12 cellular contexts compared by ENCODE assay signal in genomic region chr1:89200668-89201488, GRCh38. TPM values are rescaled to one million over a fixed set of nuclear protein-coding genes. Genes with fewer than 3 reads are reported as not detected.
DNase-seq lines count a peak whose midpoint lies in the region; ATAC-seq and TF ChIP-seq lines count a peak whose summit lies in the region.
"Had no signal": no experiment of that assay in that cellular context is flagged by ENCODE, and none has a peak within 500 bp of the region (broad histone marks: within the 10 kb centered on the region; RNA-seq: fewer than 3 reads in every experiment).

No MANE protein-coding gene starts in this region.

- H3K27me3 ChIP-seq in colonic mucosa: no peaks in the 10 kb centered on the region
- H3K27me3 ChIP-seq: ascending aorta had no signal

- intact Hi-C loops in activated T-helper 1 cell treated with anti-CD3 and anti-CD28 coated beads, Interleukin-12 subunit alpha, Interleukin-12 subunit beta, Interleukin-2, Interleukin-4 antibody, amounts not matched to agents 30 ng/mL and 10 ng/mL and 1 ng/mL, durations not matched to agents 14 hours and 24 hours and 36 hours (cut with micrococcal nuclease): loop anchor here (5.0 kb wide), 1 partner anchor 231 kb away; no protein-coding TSS in a partner anchor
- intact Hi-C loops in colonic mucosa (cut with DNase I): no loop called here

- no peak overlapping the region for H3K9ac ChIP-seq in colonic mucosa (ENCODE audit: low read depth in 2 of 2, low read length in 2 of 2)

- no peaks in the 10 kb centered on the region for H3K36me3 ChIP-seq in colonic mucosa
- H3K36me3 ChIP-seq: ascending aorta, thoracic aorta had no signal

- H3K36me3 Mint-ChIP-seq in activated CD8-positive, alpha-beta memory T cell treated with anti-CD3 and anti-CD28 coated beads, Interleukin-2, amount 10 ng/mL, durations not matched to agents 7 days and 5 days: peaks cover 52% of the 10 kb centered on the region
- peaks cover 21% of the 10 kb centered on the region for H3K36me3 Mint-ChIP-seq in activated T-helper 1 cell treated with anti-CD3 and anti-CD28 coated beads, Interleukin-12 subunit alpha, Interleukin-12 subunit beta, Interleukin-2, Interleukin-4 antibody, amounts not matched to agents 30 ng/mL and 10 ng/mL and 1 ng/mL, durations not matched to agents 14 hours and 24 hours and 36 hours (ENCODE audit: low read depth)

- H3K27me3 Mint-ChIP-seq in activated CD8-positive, alpha-beta memory T cell treated with anti-CD3 and anti-CD28 coated beads, Interleukin-2, amount 10 ng/mL, durations not matched to agents 7 days and 5 days: no peaks in the 10 kb centered on the region
- H3K27me3 Mint-ChIP-seq in activated T-helper 1 cell treated with anti-CD3 and anti-CD28 coated beads, Interleukin-12 subunit alpha, Interleukin-12 subunit beta, Interleukin-2, Interleukin-4 antibody, amounts not matched to agents 30 ng/mL and 10 ng/mL and 1 ng/mL, durations not matched to agents 14 hours and 24 hours and 36 hours (ENCODE audit: insufficient read depth): no peaks in the 10 kb centered on the region
- H3K27me3 Mint-ChIP-seq in stimulated activated naive CD8-positive, alpha-beta T cell treated with anti-CD3 and anti-CD28 coated beads, Interleukin-15, amount 100 ng/mL, for 72 hours: no peaks in the 10 kb centered on the region

- H3K27ac ChIP-seq in colonic mucosa: no peak overlapping the region
- H3K27ac ChIP-seq: ascending aorta, thoracic aorta had no signal

- no peaks in the 10 kb centered on the region for H3K9me3 ChIP-seq in colonic mucosa
- H3K9me3 ChIP-seq: ascending aorta had no signal

- DNase-seq in activated CD8-positive, alpha-beta memory T cell treated with anti-CD3 and anti-CD28 coated beads, Interleukin-2, amount 10 ng/mL, durations not matched to agents 7 days and 5 days: no peak
- no peak for DNase-seq in activated CD8-positive, alpha-beta memory T cell treated with anti-CD3 and anti-CD28 coated beads, Interleukin-2, amount 50 U/mL, for 4 hours
- no peak for DNase-seq in activated T-helper 1 cell treated with anti-CD3 and anti-CD28 coated beads, Interleukin-12 subunit alpha, Interleukin-12 subunit beta, Interleukin-2, Interleukin-4 antibody, amounts not matched to agents 30 ng/mL and 10 ng/mL and 1 ng/mL, durations not matched to agents 14 hours and 24 hours and 36 hours (ENCODE audit: low spot score)
- no peak for DNase-seq in stimulated activated naive CD8-positive, alpha-beta T cell treated with anti-CD3 and anti-CD28 coated beads, Interleukin-15, amount 100 ng/mL, for 72 hours
- DNase-seq in NCI-H187 (lab: John Stamatoyannopoulos, UW): no peak
- no peak for DNase-seq in iPS-NIHi11 (ENCODE audit: low spot score)
- no peak for DNase-seq in colonic mucosa
- DNase-seq: NCI-H2029 treated with DMSO at 0.1 percent for 48 hours had no signal

- TF ChIP-seq CTCF in colonic mucosa (IDR thresholded peaks at IDR 0.05): no peak

- peaks cover 38% of the 10 kb centered on the region for H3K4me1 Mint-ChIP-seq in activated CD8-positive, alpha-beta memory T cell treated with anti-CD3 and anti-CD28 coated beads, Interleukin-2, amount 10 ng/mL, durations not matched to agents 7 days and 5 days
- H3K4me1 Mint-ChIP-seq in activated T-helper 1 cell treated with anti-CD3 and anti-CD28 coated beads, Interleukin-12 subunit alpha, Interleukin-12 subunit beta, Interleukin-2, Interleukin-4 antibody, amounts not matched to agents 30 ng/mL and 10 ng/mL and 1 ng/mL, durations not matched to agents 14 hours and 24 hours and 36 hours (ENCODE audit: low read depth): peaks cover 67% of the 10 kb centered on the region
- peaks cover 57% of the 10 kb centered on the region for H3K4me1 Mint-ChIP-seq in stimulated activated naive CD8-positive, alpha-beta T cell treated with anti-CD3 and anti-CD28 coated beads, Interleukin-15, amount 100 ng/mL, for 72 hours

- no peaks in the 10 kb centered on the region for H3K4me1 ChIP-seq in colonic mucosa
- H3K4me1 ChIP-seq: ascending aorta had no signal

- no peak for ATAC-seq in activated CD8-positive, alpha-beta memory T cell treated with anti-CD3 and anti-CD28 coated beads, Interleukin-2, amount 10 ng/mL, durations not matched to agents 7 days and 5 days
- ATAC-seq in HG02970 (IDR thresholded peaks at IDR 0.05; ENCODE audit: low FRiP score, unreplicated experiment): peak; percentile 42
- ATAC-seq in stimulated activated naive CD8-positive, alpha-beta T cell treated with anti-CD3 and anti-CD28 coated beads, Interleukin-15, amount 100 ng/mL, for 72 hours: peak; percentile 50

- peak overlapping the region; percentile 72 for H3K27ac Mint-ChIP-seq in activated CD8-positive, alpha-beta memory T cell treated with anti-CD3 and anti-CD28 coated beads, Interleukin-2, amount 10 ng/mL, durations not matched to agents 7 days and 5 days
- peak overlapping the region; percentile 51 for H3K27ac Mint-ChIP-seq in activated T-helper 1 cell treated with anti-CD3 and anti-CD28 coated beads, Interleukin-12 subunit alpha, Interleukin-12 subunit beta, Interleukin-2, Interleukin-4 antibody, amounts not matched to agents 30 ng/mL and 10 ng/mL and 1 ng/mL, durations not matched to agents 14 hours and 24 hours and 36 hours
- H3K27ac Mint-ChIP-seq in stimulated activated naive CD8-positive, alpha-beta T cell treated with anti-CD3 and anti-CD28 coated beads, Interleukin-15, amount 100 ng/mL, for 72 hours: peak overlapping the region; percentile 96 to 97

- H3K4me3 ChIP-seq in colonic mucosa: no peak overlapping the region
- H3K4me3 ChIP-seq: ascending aorta, thoracic aorta had no signal

- H3K9me3 Mint-ChIP-seq in activated CD8-positive, alpha-beta memory T cell treated with anti-CD3 and anti-CD28 coated beads, Interleukin-2, amount 10 ng/mL, durations not matched to agents 7 days and 5 days (ENCODE audit: low read depth): peaks cover 8% of the 10 kb centered on the region
- peaks cover 27% of the 10 kb centered on the region for H3K9me3 Mint-ChIP-seq in activated T-helper 1 cell treated with anti-CD3 and anti-CD28 coated beads, Interleukin-12 subunit alpha, Interleukin-12 subunit beta, Interleukin-2, Interleukin-4 antibody, amounts not matched to agents 30 ng/mL and 10 ng/mL and 1 ng/mL, durations not matched to agents 14 hours and 24 hours and 36 hours
- peaks cover 10 to 18% of the 10 kb centered on the region in 2 donors for H3K9me3 Mint-ChIP-seq in stimulated activated naive CD8-positive, alpha-beta T cell treated with anti-CD3 and anti-CD28 coated beads, Interleukin-15, amount 100 ng/mL, for 72 hours

- peak overlapping the region; percentile 46 for H3K4me3 Mint-ChIP-seq in activated CD8-positive, alpha-beta memory T cell treated with anti-CD3 and anti-CD28 coated beads, Interleukin-2, amount 10 ng/mL, durations not matched to agents 7 days and 5 days
- H3K4me3 Mint-ChIP-seq in activated T-helper 1 cell treated with anti-CD3 and anti-CD28 coated beads, Interleukin-12 subunit alpha, Interleukin-12 subunit beta, Interleukin-2, Interleukin-4 antibody, amounts not matched to agents 30 ng/mL and 10 ng/mL and 1 ng/mL, durations not matched to agents 14 hours and 24 hours and 36 hours: peak overlapping the region; percentile 34
- peak overlapping the region; percentile 51 to 59 for H3K4me3 Mint-ChIP-seq in stimulated activated naive CD8-positive, alpha-beta T cell treated with anti-CD3 and anti-CD28 coated beads, Interleukin-15, amount 100 ng/mL, for 72 hours

- CTCF ChIA-PET in activated CD8-positive, alpha-beta memory T cell treated with anti-CD3 and anti-CD28 coated beads, Interleukin-2, amount 10 ng/mL, durations not matched to agents 7 days and 5 days (lab: Charles Lee): interaction anchor here (4.2 kb wide), 1 partner anchor 158 kb away, joined by 22 read pairs; no protein-coding TSS in a partner anchor

RNA-seq across cellular contexts. Expression of gene GBP4, which starts 2.1 kb away (rescaled TPM):
- 10 to 100 TPM; 69.7 to 78.6 TPM for total RNA-seq in activated CD8-positive, alpha-beta memory T cell treated with anti-CD3 and anti-CD28 coated beads, Interleukin-2, amount 10 ng/mL, durations not matched to agents 7 days and 5 days
- total RNA-seq in activated T-helper 1 cell treated with anti-CD3 and anti-CD28 coated beads, Interleukin-12 subunit alpha, Interleukin-12 subunit beta, Interleukin-2, Interleukin-4 antibody, amounts not matched to agents 30 ng/mL and 10 ng/mL and 1 ng/mL, durations not matched to agents 14 hours and 24 hours and 36 hours: 36.8 and 37.5 TPM in 2 replicates
- total RNA-seq in colonic mucosa: 1 to 10 TPM; 2.1 to 4.9 TPM
- total RNA-seq: myocyte had no signal

RNA-seq across cellular contexts. Expression of gene GBP7, which starts 25.1 kb away (rescaled TPM):
- total RNA-seq in activated CD8-positive, alpha-beta memory T cell treated with anti-CD3 and anti-CD28 coated beads, Interleukin-2, amount 10 ng/mL, durations not matched to agents 7 days and 5 days: under 1 TPM; 0.18 to 0.28 TPM
- not detected in 2 replicates for total RNA-seq in activated T-helper 1 cell treated with anti-CD3 and anti-CD28 coated beads, Interleukin-12 subunit alpha, Interleukin-12 subunit beta, Interleukin-2, Interleukin-4 antibody, amounts not matched to agents 30 ng/mL and 10 ng/mL and 1 ng/mL, durations not matched to agents 14 hours and 24 hours and 36 hours
- total RNA-seq in colonic mucosa: not detected
- total RNA-seq: ascending aorta, myocyte had no signal
